Comparison of ENCODE assay signal across 9 cellular contexts in genomic region chr2:157420771-157421323, GRCh38. TPM values are rescaled to one million over a fixed set of nuclear protein-coding genes. Genes with fewer than 3 reads are reported as not detected.
DNase-seq lines count a peak whose midpoint lies in the region; ATAC-seq, FAIRE-seq and TF ChIP-seq lines count a peak whose summit lies in the region.
"Had no signal": no experiment of that assay in that cellular context is flagged by ENCODE, and none has a peak within 500 bp of the region (broad histone marks: within the 10 kb centered on the region; RNA-seq: fewer than 3 reads in every experiment).

No MANE protein-coding gene starts in this region.

- no peak for FAIRE-seq in urothelium cell line (lab: Jason Lieb, UNC)

- no peaks in the 10 kb centered on the region for H3K27me3 ChIP-seq in right lobe of liver
- H3K27me3 ChIP-seq in WERI-Rb-1 (ENCODE audit: insufficient read depth, low read depth, severe bottlenecking), result no peaks in the 10 kb centered on the region
- H3K27me3 ChIP-seq: cardiac muscle cell had no signal

- H3K4me1 ChIP-seq in right lobe of liver, result no peaks in the 10 kb centered on the region

- H3K4me3 Mint-ChIP-seq in T-helper 1 cell treated with Interleukin-12 subunit alpha and Interleukin-12 subunit beta and Interleukin-4 antibody, amounts not matched to agents 30 μg/mL and 1 μg/mL, for 36 hours, result peak overlapping the region; percentile 74

- H3K9me3 ChIP-seq in right lobe of liver, result peaks cover 0 to 6% (median 0%) of the 10 kb centered on the region in 4 donors
- H3K9me3 ChIP-seq in WERI-Rb-1 (ENCODE audit: severe bottlenecking), result peaks cover 3% of the 10 kb centered on the region

- H3K36me3 ChIP-seq in right lobe of liver, result no peaks in the 10 kb centered on the region
- H3K36me3 ChIP-seq in WERI-Rb-1, result no peaks in the 10 kb centered on the region
- H3K36me3 ChIP-seq: cardiac muscle cell had no signal

- H3K4me3 ChIP-seq in GM12865 (ENCODE audit: low read depth, low read length) (no peak overlapping the region), right lobe of liver (no peak overlapping the region), WERI-Rb-1 (ENCODE audit: low read depth, low read length) (no peak overlapping the region), coronary artery (no peak overlapping the region)
- H3K4me3 ChIP-seq: cardiac muscle cell had no signal

- H3K27ac ChIP-seq in right lobe of liver, result peak overlapping the region in 1 of 3 donors; percentile 33
- no peak overlapping the region for H3K27ac ChIP-seq in WERI-Rb-1
- H3K27ac ChIP-seq in coronary artery, result peak overlapping the region in 1 of 2 donors; percentile 70
- H3K27ac ChIP-seq: cardiac muscle cell had no signal

- ATAC-seq in HG02678 (IDR thresholded peaks at IDR 0.05; ENCODE audit: unreplicated experiment) (peak; percentile 49), right lobe of liver (peak; percentile 58 to 74 (median 66))

- no peaks in the 10 kb centered on the region for H3K27me3 Mint-ChIP-seq in T-helper 1 cell treated with Interleukin-12 subunit alpha and Interleukin-12 subunit beta and Interleukin-4 antibody, amounts not matched to agents 30 μg/mL and 1 μg/mL, for 36 hours (ENCODE audit: low read depth)

- WGBS in right lobe of liver (ENCODE audit: insufficient coverage, low coverage, low lambda C conversion rate, missing lambda C conversion rate), result 26% methylated on average over 4 of the region's 4 CpGs

- H3K27ac Mint-ChIP-seq in T-helper 1 cell treated with Interleukin-12 subunit alpha and Interleukin-12 subunit beta and Interleukin-4 antibody, amounts not matched to agents 30 μg/mL and 1 μg/mL, for 36 hours, result peak overlapping the region; percentile 83

- no peak for TF ChIP-seq CTCF in GM12865 (IDR thresholded peaks at IDR 0.05; ENCODE audit: insufficient read depth, low read depth, low read length, missing control alignments)
- TF ChIP-seq CTCF in right lobe of liver (IDR thresholded peaks at IDR 0.05), result no peak
- no peak for TF ChIP-seq CTCF in WERI-Rb-1 (IDR thresholded peaks at IDR 0.05; ENCODE audit: low read depth, low read length)
- no peak for TF ChIP-seq CTCF in coronary artery (IDR thresholded peaks at IDR 0.05)

- DNase-seq in GM12865 (ENCODE audit: low read depth) (peak; percentile 40), right lobe of liver (no peak), WERI-Rb-1 (no peak), coronary artery (ENCODE audit: low spot score) (no peak), urothelium cell line (ENCODE audit: low spot score) (no peak)
- no peak for DNase-seq in stimulated activated CD4-positive, alpha-beta T cell treated with anti-CD3 and anti-CD28 coated beads, Interleukin-4, amount 100 ng/mL, for 4 hours

- no peak for TF ChIP-seq POLR2A in right lobe of liver (IDR thresholded peaks at IDR 0.05)

- peaks cover 64% of the 10 kb centered on the region for H3K4me1 Mint-ChIP-seq in T-helper 1 cell treated with Interleukin-12 subunit alpha and Interleukin-12 subunit beta and Interleukin-4 antibody, amounts not matched to agents 30 μg/mL and 1 μg/mL, for 36 hours (ENCODE audit: low read depth)

- H3K36me3 Mint-ChIP-seq in T-helper 1 cell treated with Interleukin-12 subunit alpha and Interleukin-12 subunit beta and Interleukin-4 antibody, amounts not matched to agents 30 μg/mL and 1 μg/mL, for 36 hours (ENCODE audit: low read depth), result peaks cover 74% of the 10 kb centered on the region

- no peaks in the 10 kb centered on the region for H3K9me3 Mint-ChIP-seq in T-helper 1 cell treated with Interleukin-12 subunit alpha and Interleukin-12 subunit beta and Interleukin-4 antibody, amounts not matched to agents 30 μg/mL and 1 μg/mL, for 36 hours

- intact Hi-C loops in right lobe of liver (cut with DNase I), result no loop called here

RNA-seq across cellular contexts. Expression of gene CYTIP, which starts 23.0 kb away (rescaled TPM):
- 1 to 10 TPM; 1.1 to 6.0 (median 2.9) TPM for total RNA-seq in right lobe of liver
- total RNA-seq: cardiac muscle cell had no signal
